8 cellular contexts compared by ENCODE assay signal in the genomic region with DNA sequence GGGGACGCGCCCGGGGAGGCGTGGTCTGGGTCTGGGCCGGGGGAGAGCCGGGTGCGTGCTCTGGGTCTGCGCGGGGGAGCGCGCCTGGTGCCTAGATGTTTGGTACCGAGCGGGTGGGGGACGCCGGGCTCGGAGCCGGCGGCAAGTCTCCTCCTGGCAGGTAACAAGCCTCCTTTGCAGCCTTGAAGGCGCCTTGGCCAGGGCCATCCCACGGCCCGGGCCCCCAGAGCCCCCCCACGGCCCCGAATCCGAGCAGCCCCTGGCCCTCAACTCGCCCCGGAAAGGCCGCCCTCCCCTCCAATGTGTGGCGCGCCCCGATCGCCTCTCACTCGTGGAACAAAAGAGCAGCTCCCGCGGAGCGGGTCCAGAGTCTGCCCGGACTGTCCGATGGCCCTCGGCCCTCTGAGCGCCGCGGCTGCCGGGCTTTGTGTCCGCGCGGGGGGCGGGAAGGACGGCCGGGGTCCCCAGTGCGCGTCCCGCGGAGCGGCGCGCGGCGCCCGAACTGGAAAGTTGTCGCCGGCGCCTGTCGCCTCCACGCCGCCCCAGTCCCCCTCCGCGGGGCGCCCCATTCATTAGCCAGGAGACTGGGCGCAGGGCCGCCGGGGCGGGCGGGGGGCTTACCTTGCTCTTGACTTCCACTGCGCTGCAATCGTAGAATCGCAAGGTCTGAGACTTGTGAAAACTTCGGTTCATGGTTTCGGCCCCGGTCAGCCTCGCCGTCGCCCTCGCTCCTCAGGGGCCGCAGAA. TPM values are rescaled to one million over a fixed set of nuclear protein-coding genes. Genes with fewer than 3 reads are reported as not detected.
DNase-seq lines count a peak whose midpoint lies in the region; ATAC-seq and TF ChIP-seq lines count a peak whose summit lies in the region.

No MANE protein-coding gene starts in this region.

- no peaks in the 10 kb centered on the region for H3K36me3 ChIP-seq in gastroesophageal sphincter
- H3K36me3 ChIP-seq in ovary = no peaks in the 10 kb centered on the region

- intact Hi-C loops in ovary (cut with DNase I) = no loop called here

- no peaks in the 10 kb centered on the region for H3K27me3 ChIP-seq in gastroesophageal sphincter
- H3K27me3 ChIP-seq in ovary = no peaks in the 10 kb centered on the region

- TF ChIP-seq CTCF in GM13977 (IDR thresholded peaks at IDR 0.05; ENCODE audit: extremely low read depth, insufficient read depth, missing control alignments) = no peak
- TF ChIP-seq CTCF in VCaP (conservative IDR thresholded peaks at IDR 0.05) = no peak
- no peak for TF ChIP-seq CTCF in gastroesophageal sphincter (IDR thresholded peaks at IDR 0.05)
- no peak for TF ChIP-seq CTCF in ovary (IDR thresholded peaks at IDR 0.05)

- ATAC-seq in HG03064 (IDR thresholded peaks at IDR 0.05; ENCODE audit: low read depth, unreplicated experiment) (peak; percentile 25), gastroesophageal sphincter (peak; percentile 20), HG02870 (IDR thresholded peaks at IDR 0.05; ENCODE audit: unreplicated experiment) (no peak)

- peak; percentile 37 for DNase-seq in 8988T
- peak; percentile 63 for DNase-seq in GM13977 (ENCODE audit: low spot score)
- peak; percentile 37 to 70 (median 54) for DNase-seq in ovary
- DNase-seq in ACHN = no peak

- no CpG with 5 or more reads among the region's 83 CpGs for WGBS in gastroesophageal sphincter (ENCODE audit: low coverage in 1 of 2), 2 donors
- 0 to 1% (median 1%) methylated on average over 36 to 82 of the region's 83 CpGs for WGBS in ovary, 3 donors

- TF ChIP-seq POLR2A in gastroesophageal sphincter (IDR thresholded peaks at IDR 0.05) = no peak
- TF ChIP-seq POLR2A in ovary (IDR thresholded peaks at IDR 0.05) = no peak

- H3K4me1 ChIP-seq in gastroesophageal sphincter = peaks cover 0 to 20% (median 6%) of the 10 kb centered on the region in 3 donors
- peaks cover 2% of the 10 kb centered on the region for H3K4me1 ChIP-seq in ovary (ENCODE audit: insufficient read depth)

- peak overlapping the region; percentile 68; the same call in 1 of the 2 replicates for H3K27ac ChIP-seq in VCaP
- peak overlapping the region in 3 of 4 donors; percentile 0 to 75 (median 51) for H3K27ac ChIP-seq in gastroesophageal sphincter
- peak overlapping the region; percentile 21 to 62 for H3K27ac ChIP-seq in ovary

- no peak for TF ChIP-seq EP300 in gastroesophageal sphincter (IDR thresholded peaks at IDR 0.05)
- TF ChIP-seq EP300 in ovary (IDR thresholded peaks at IDR 0.05) = no peak

- H3K9me3 ChIP-seq in gastroesophageal sphincter (no peaks in the 10 kb centered on the region), ovary (no peaks in the 10 kb centered on the region)

- in situ Hi-C loops in GM13977 (cut with MboI; ENCODE audit: low pct_unique_long_range_greater_than_20kb, low sequenced_read_pairs, unreplicated experiment) = no loop called here
- in situ Hi-C loops in ACHN (cut with HindIII; ENCODE audit: low pct_ligation_motif_present, low pct_unique_long_range_greater_than_20kb, low sequenced_read_pairs) = no loop called here

- peak overlapping the region; percentile 77 to 89 for H3K4me3 ChIP-seq in gastroesophageal sphincter
- H3K4me3 ChIP-seq in ovary = peak overlapping the region; percentile 85

RNA-seq across cellular contexts. Expression of gene PARD6G, which starts 0.5 kb away (rescaled TPM):
- total RNA-seq in gastroesophageal sphincter = 10 to 100 TPM in 1 of 4 donors, 1 to 10 TPM in 3; 3.7 to 14.0 (median 8.6) TPM
- 10 to 100 TPM; 12.1 to 16.7 (median 12.5) TPM for total RNA-seq in ovary
- polyA plus RNA-seq in ovary = 1 to 10 TPM; 8.2 to 9.6 TPM
